18 cellular contexts compared by ENCODE assay signal in genomic region chr16:61148930-61149329, GRCh38.
DNase-seq lines count a peak whose midpoint lies in the region; TF ChIP-seq lines count a peak whose summit lies in the region.
"Had no signal": no experiment of that assay in that cellular context is flagged by ENCODE, and none has a peak within 500 bp of the region (broad histone marks: within the 10 kb centered on the region; RNA-seq: fewer than 3 reads in every experiment).

No MANE protein-coding gene starts in this region.

- H3K27me3 Mint-ChIP-seq in MCF 10A (ENCODE audit: insufficient read depth, unreplicated experiment), result no peaks in the 10 kb centered on the region
- H3K27me3 Mint-ChIP-seq: dendritic cell treated with granulocyte-macrophage colony-stimulating factor and Interleukin-4, amounts not matched to agents 40 ng/mL and 50 ng/mL, for 4 days had no signal

- CTCF ChIA-PET in MCF 10A (lab: Yijun Ruan, JAX), result interaction anchor here (0.7 kb wide), 1 partner anchor 892 kb away, joined by 3 read pairs; no protein-coding TSS in a partner anchor
- CTCF ChIA-PET in RWPE1 (lab: Yijun Ruan, JAX), result no interaction called here

- no peak overlapping the region for H3K4ac ChIP-seq in neuronal stem cell (ENCODE audit: low read length)

- H3K4me1 ChIP-seq in breast epithelium, result no peaks in the 10 kb centered on the region
- no peaks in the 10 kb centered on the region for H3K4me1 ChIP-seq in neuronal stem cell (ENCODE audit: control insufficient read depth in 2 of 2, insufficient read depth in 1 of 2, low read depth in 1 of 2, low read length in 2 of 2)
- H3K4me1 ChIP-seq: esophagus squamous epithelium had no signal

- no peaks in the 10 kb centered on the region for H3K36me3 Mint-ChIP-seq in MCF 10A (ENCODE audit: insufficient read depth, unreplicated experiment)

- no peak overlapping the region for H3K4me3 Mint-ChIP-seq in MCF 10A (ENCODE audit: unreplicated experiment)
- H3K4me3 Mint-ChIP-seq: dendritic cell treated with granulocyte-macrophage colony-stimulating factor and Interleukin-4, amounts not matched to agents 40 ng/mL and 50 ng/mL, for 4 days; T-helper 2 cell treated with Interferon-gamma antibody and Interleukin-4, amounts not matched to agents 5 μg/mL and 100 μg/mL, for 36 hours had no signal

- no TSS peak for BruUV-seq in MCF 10A (replicated peaks; lab: Mats Ljungman, UMichigan)

- H3K79me1 ChIP-seq in neuronal stem cell (ENCODE audit: low read depth, low read length), result no peaks in the 10 kb centered on the region

- no peak overlapping the region for H3K4me3 ChIP-seq in breast epithelium
- no peak overlapping the region for H3K4me3 ChIP-seq in neuronal stem cell (ENCODE audit: low read length in 2 of 2)
- H3K4me3 ChIP-seq: esophagus squamous epithelium had no signal

- H3K4me2 ChIP-seq in neuronal stem cell (ENCODE audit: insufficient read depth, low read length, poor library complexity, severe bottlenecking), result no peak overlapping the region

- H2BK15ac ChIP-seq in neuronal stem cell (ENCODE audit: low read length), result no peak overlapping the region

- POLR2A ChIA-PET in MCF 10A (lab: Yijun Ruan, JAX) (no interaction called here), RWPE1 (lab: Yijun Ruan, JAX; ENCODE audit: low non-redundant PET) (interaction anchor here (0.6 kb wide), 1 partner anchor 308 kb away, joined by 4 read pairs; no protein-coding TSS in a partner anchor)

- no peak overlapping the region for H4K8ac ChIP-seq in neuronal stem cell (ENCODE audit: low read depth, low read length)

- peak overlapping the region; percentile 49 for H2AK5ac ChIP-seq in neuronal stem cell (ENCODE audit: low read depth, low read length)

- H3K9me3 ChIP-seq in breast epithelium (no peaks in the 10 kb centered on the region), neuronal stem cell (replicated peaks in 1 of 2; ENCODE audit: control insufficient read depth in 2 of 2, insufficient read depth in 1 of 2, low read depth in 1 of 2, low read length in 2 of 2) (no peaks in the 10 kb centered on the region)
- H3K9me3 ChIP-seq: esophagus squamous epithelium had no signal

- no peaks in the 10 kb centered on the region for H3K9me3 Mint-ChIP-seq in MCF 10A (ENCODE audit: unreplicated experiment)
- H3K9me3 Mint-ChIP-seq: dendritic cell treated with granulocyte-macrophage colony-stimulating factor and Interleukin-4, amounts not matched to agents 40 ng/mL and 50 ng/mL, for 4 days had no signal

- intact Hi-C loops in MCF 10A (cut with micrococcal nuclease), result loop anchor here (5.0 kb wide), 1 partner anchor 978 kb away; no protein-coding TSS in a partner anchor
- intact Hi-C loops in breast epithelium (cut with DNase I; ENCODE audit: low total_unique reads), result no loop called here

- no peak overlapping the region for H3K27ac ChIP-seq in breast epithelium
- H3K27ac ChIP-seq in RWPE1, result no peak overlapping the region
- H3K27ac ChIP-seq in neuronal stem cell (replicated peaks; ENCODE audit: low read length), result no peak overlapping the region
- H3K27ac ChIP-seq: esophagus squamous epithelium had no signal

- H2BK120ac ChIP-seq in neuronal stem cell (ENCODE audit: low read depth, low read length), result no peak overlapping the region

- TF ChIP-seq CTCF in MCF 10A (IDR thresholded peaks at IDR 0.05; ENCODE audit: unreplicated experiment) (peak; percentile 23), breast epithelium (IDR thresholded peaks at IDR 0.05) (no peak), LNCAP (IDR thresholded peaks at IDR 0.05) (peak; percentile 25; the same call in 1 of the 2 replicates), RWPE1 (conservative IDR thresholded peaks at IDR 0.05; ENCODE audit: low read depth) (no peak)

- no peaks in the 10 kb centered on the region for H3K4me1 Mint-ChIP-seq in MCF 10A (ENCODE audit: insufficient read depth, unreplicated experiment)

- TF ChIP-seq POLR2A in breast epithelium (IDR thresholded peaks at IDR 0.05), result no peak

- DNase-seq in MCF 10A (ENCODE audit: unreplicated experiment), result peak; percentile 1
- DNase-seq in breast epithelium (ENCODE audit: low spot score in 2 of 2), result no peak
- DNase-seq in RWPE1 (ENCODE audit: low spot score), result peak; percentile 0
- DNase-seq in neuronal stem cell (ENCODE audit: low spot score), result no peak
- DNase-seq in foreskin melanocyte, result no peak
- DNase-seq in A172 (ENCODE audit: low spot score), result no peak
- no peak for DNase-seq in effector CD8-positive, alpha-beta T cell (lab: John Stamatoyannopoulos, UW)
- DNase-seq: activated naive CD4-positive, alpha-beta T cell treated with Interleukin-2 at 50 U/mL for 16 hours; Calu3; esophagus squamous epithelium; head of caudate nucleus; kidney; midbrain; NCI-H1417 treated with DMSO at 0.1 percent for 48 hours; stimulated activated CD4-positive, alpha-beta T cell treated with anti-CD3 and anti-CD28 coated beads, Interleukin-1b, Interleukin-23, amount 100 ng/mL, for 48 hours had no signal

- H3K36me3 ChIP-seq in breast epithelium, result no peaks in the 10 kb centered on the region
- no peaks in the 10 kb centered on the region for H3K36me3 ChIP-seq in neuronal stem cell (replicated peaks in 1 of 2; ENCODE audit: control insufficient read depth in 2 of 2, insufficient read depth in 2 of 2, low read length in 2 of 2)
- H3K36me3 ChIP-seq: esophagus squamous epithelium had no signal

- H3K14ac ChIP-seq in neuronal stem cell (ENCODE audit: low read length), result no peak overlapping the region

- no peak overlapping the region for H3K18ac ChIP-seq in neuronal stem cell (ENCODE audit: low read length)

- no peak overlapping the region for H2BK12ac ChIP-seq in neuronal stem cell (ENCODE audit: low read length)

- H3K27ac Mint-ChIP-seq in MCF 10A (ENCODE audit: low read depth, unreplicated experiment), result no peak overlapping the region
- H3K27ac Mint-ChIP-seq: dendritic cell treated with granulocyte-macrophage colony-stimulating factor and Interleukin-4, amounts not matched to agents 40 ng/mL and 50 ng/mL, for 4 days; T-helper 2 cell treated with Interferon-gamma antibody and Interleukin-4, amounts not matched to agents 5 μg/mL and 100 μg/mL, for 36 hours had no signal

- H4K91ac ChIP-seq in neuronal stem cell (ENCODE audit: low read depth, low read length, poor library complexity), result no peak overlapping the region

- no peaks in the 10 kb centered on the region for H3K27me3 ChIP-seq in breast epithelium
- H3K27me3 ChIP-seq in neuronal stem cell (ENCODE audit: control insufficient read depth in 3 of 3, insufficient read depth in 3 of 3, low read depth in 1 of 3, low read length in 3 of 3), result no peaks in the 10 kb centered on the region
- H3K27me3 ChIP-seq: esophagus squamous epithelium had no signal

- no peak overlapping the region for H3K9ac ChIP-seq in neuronal stem cell (ENCODE audit: low read depth, low read length, poor library complexity)

- no peak overlapping the region for H3K23ac ChIP-seq in neuronal stem cell (ENCODE audit: low read depth, low read length, poor library complexity)

- WGBS in neuronal stem cell (ENCODE audit: extremely low coverage in 2 of 2, insufficient read length in 2 of 2, insufficient replicate concordance in 1 of 2), 2 donors, result no CpG with 5 or more reads among the region's 3 CpGs

- no peak overlapping the region for H2BK5ac ChIP-seq in neuronal stem cell (ENCODE audit: low read length)

- H2AFZ ChIP-seq in neuronal stem cell (ENCODE audit: low read length), result no peak overlapping the region

Comparison
In these comparisons a context has a peak if more than half of its experiments do, and no peak if none do; other contexts are left out.
1. DNase-seq: peak in MCF 10A (single experiment) and RWPE1 (single experiment); none in breast epithelium (0 of 2), neuronal stem cell (single experiment), foreskin melanocyte (single experiment), A172 (single experiment) and effector CD8-positive, alpha-beta T cell (single experiment).
2. CTCF ChIP-seq: peak in MCF 10A (single experiment) and LNCAP (single experiment); none in breast epithelium (0 of 3) and RWPE1 (single experiment).